ENCODE assay signal across 10 cellular contexts in the genomic region with DNA sequence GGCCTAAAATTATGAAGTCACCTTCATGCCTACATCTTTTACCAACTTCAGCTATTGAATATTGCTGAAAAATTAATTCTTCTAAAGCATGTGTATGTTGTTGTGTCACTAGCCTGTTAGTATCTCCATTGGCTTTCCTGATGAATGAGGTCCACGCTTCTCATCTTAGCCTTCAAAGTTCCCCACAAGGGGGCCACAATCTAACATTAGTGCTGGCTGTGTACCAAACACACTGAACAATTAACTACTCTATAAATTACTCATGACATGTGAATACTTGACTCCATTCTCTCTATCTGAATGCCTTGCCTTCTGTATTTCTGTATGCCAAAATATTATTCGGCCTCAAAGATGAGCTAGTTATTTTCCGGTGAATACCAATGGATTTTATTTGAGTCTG.
DNase-seq lines count a peak whose midpoint lies in the region; ATAC-seq, FAIRE-seq and TF ChIP-seq lines count a peak whose summit lies in the region.
"Had no signal": no experiment of that assay in that cellular context is flagged by ENCODE, and none has a peak within 500 bp of the region (broad histone marks: within the 10 kb centered on the region; RNA-seq: fewer than 3 reads in every experiment).

No MANE protein-coding gene starts in this region.

- no peak overlapping the region for H3K27ac Mint-ChIP-seq in type B pancreatic cell
- H3K27ac Mint-ChIP-seq: activated B cell treated with CpG ODN at 0.5 μM for 24 hours had no signal

- H3K4me1 Mint-ChIP-seq in type B pancreatic cell (ENCODE audit: unreplicated experiment), result peaks cover 5% of the 10 kb centered on the region
- H3K4me1 Mint-ChIP-seq: activated B cell treated with CpG ODN at 0.5 μM for 24 hours had no signal

- H3K4me3 ChIP-seq in mammary epithelial cell (replicated peaks in 1 of 3; ENCODE audit: insufficient read depth in 1 of 3, low read depth in 2 of 3, low read length in 3 of 3) (no peak overlapping the region), ovary (no peak overlapping the region), spleen (no peak overlapping the region)
- H3K4me3 ChIP-seq: lung had no signal

- peak; percentile 20 for DNase-seq in left cardiac atrium
- DNase-seq in Right ventricle myocardium superior, result no peak
- no peak for DNase-seq in HTR-8/SVneo (ENCODE audit: insufficient read length, low spot score)
- peak; percentile 63 for DNase-seq in mammary epithelial cell
- DNase-seq in type B pancreatic cell (ENCODE audit: extremely low spot score, unreplicated experiment), result no peak
- no peak for DNase-seq in activated CD4-positive, CD25-positive, alpha-beta regulatory T cell treated with anti-CD3 and anti-CD28 coated beads, Interleukin-2, amount 50 U/mL, for 72 hours
- DNase-seq in ovary, result no peak
- DNase-seq in spleen, result no peak
- DNase-seq: activated B cell treated with CpG ODN at 0.5 μM for 24 hours had no signal

- H3K27me3 ChIP-seq in mammary epithelial cell (ENCODE audit: insufficient read depth, low read length) (peaks cover 2% of the 10 kb centered on the region), ovary (no peaks in the 10 kb centered on the region), spleen (replicated peaks in 1 of 7) (no peaks in the 10 kb centered on the region)

- BruUV-seq in mammary epithelial cell (replicated peaks; lab: Mats Ljungman, UMichigan), result no TSS peak

- H3K9me3 Mint-ChIP-seq in type B pancreatic cell, result no peaks in the 10 kb centered on the region
- H3K9me3 Mint-ChIP-seq: activated B cell treated with CpG ODN at 0.5 μM for 24 hours had no signal

- intact Hi-C loops in left cardiac atrium (cut with DNase I), result no loop called here
- intact Hi-C loops in Right ventricle myocardium superior (cut with DNase I), result no loop called here
- intact Hi-C loops in mammary epithelial cell (cut with micrococcal nuclease), result loop anchor here (2.0 to 5.0 kb wide), 2 partner anchors 219 to 243 kb away; no protein-coding TSS in a partner anchor
- intact Hi-C loops in ovary (cut with DNase I), result no loop called here
- intact Hi-C loops in spleen (cut with DNase I; ENCODE audit: low total_unique reads), result no loop called here

- 3% methylated on average over 3 of the region's 3 CpGs for WGBS in mammary epithelial cell (ENCODE audit: low coverage, missing lambda C conversion rate)
- 70 to 82% (median 79%) methylated on average over 3 of the region's 3 CpGs for WGBS in ovary, 3 donors
- WGBS in spleen, 5 donors, result 65 to 81% (median 77%) methylated on average over 3 of the region's 3 CpGs

- no peaks in the 10 kb centered on the region for H3K4me1 ChIP-seq in mammary epithelial cell (ENCODE audit: insufficient read depth, low read length)
- no peaks in the 10 kb centered on the region for H3K4me1 ChIP-seq in ovary (ENCODE audit: insufficient read depth)
- no peaks in the 10 kb centered on the region for H3K4me1 ChIP-seq in spleen

- no peak overlapping the region for H2AFZ ChIP-seq in mammary epithelial cell (ENCODE audit: low read depth, low read length)

- H3K4me2 ChIP-seq in mammary epithelial cell (ENCODE audit: insufficient read depth, low read depth, low read length), result no peak overlapping the region

- in situ Hi-C loops in mammary epithelial cell (cut with MboI; ENCODE audit: low sequenced_read_pairs in 2 of 2), result no loop called here

- no peak for ATAC-seq in left cardiac atrium
- no peak for ATAC-seq in Right ventricle myocardium superior (ENCODE audit: poor library complexity)

- peak; percentile 42 to 48 for TF ChIP-seq CTCF in mammary epithelial cell (conservative IDR thresholded peaks at IDR 0.05 in 1 of 2, IDR thresholded peaks at IDR 0.05 in 1 of 2; ENCODE audit: extremely low read depth in 1 of 2, insufficient read depth in 1 of 2, low read depth in 1 of 2, low read length in 2 of 2)
- peak; percentile 61 for TF ChIP-seq CTCF in type B pancreatic cell (conservative IDR thresholded peaks at IDR 0.05)
- TF ChIP-seq CTCF in ovary (IDR thresholded peaks at IDR 0.05), result no peak
- peak in 1 of 11 experiments; percentile 8 for TF ChIP-seq CTCF in spleen (IDR thresholded peaks at IDR 0.05 in 8 of 11, conservative IDR thresholded peaks at IDR 0.05 in 3 of 11)

- H3K9ac ChIP-seq in mammary epithelial cell (ENCODE audit: insufficient read depth, low read length), result no peak overlapping the region

- H3K79me2 ChIP-seq in mammary epithelial cell (ENCODE audit: insufficient read depth, low read length), result no peaks in the 10 kb centered on the region

- TF ChIP-seq POLR2A in ovary (IDR thresholded peaks at IDR 0.05) (no peak), spleen (IDR thresholded peaks at IDR 0.05) (no peak)

- H3K27ac ChIP-seq in mammary epithelial cell (ENCODE audit: insufficient read depth, low read depth, low read length), result no peak overlapping the region
- no peak overlapping the region for H3K27ac ChIP-seq in ovary
- no peak overlapping the region for H3K27ac ChIP-seq in spleen

- no peak overlapping the region for H3K4me3 Mint-ChIP-seq in type B pancreatic cell
- H3K4me3 Mint-ChIP-seq: activated B cell treated with CpG ODN at 0.5 μM for 24 hours had no signal

- H4K20me1 ChIP-seq in mammary epithelial cell (ENCODE audit: insufficient read depth, low read length), result no peaks in the 10 kb centered on the region

- H3K36me3 ChIP-seq in mammary epithelial cell (ENCODE audit: insufficient read depth, low read length), result no peaks in the 10 kb centered on the region
- H3K36me3 ChIP-seq in ovary, result no peaks in the 10 kb centered on the region
- no peaks in the 10 kb centered on the region for H3K36me3 ChIP-seq in spleen

- no peak for TF ChIP-seq EP300 in ovary (IDR thresholded peaks at IDR 0.05)

- no peaks in the 10 kb centered on the region for H3K36me3 Mint-ChIP-seq in type B pancreatic cell

- CTCF ChIA-PET in mammary epithelial cell (lab: Charles Lee; ENCODE audit: low non-redundant PET), result interaction anchor here (0.6 to 0.7 kb wide), 2 partner anchors 218 to 1847 kb away, joined by 3 to 4 read pairs; no protein-coding TSS in a partner anchor

- H3K9me3 ChIP-seq in mammary epithelial cell (replicated peaks; ENCODE audit: insufficient read depth, low read length) (no peaks in the 10 kb centered on the region), ovary (no peaks in the 10 kb centered on the region), spleen (no peaks in the 10 kb centered on the region)

- H3K27me3 Mint-ChIP-seq in type B pancreatic cell, result no peaks in the 10 kb centered on the region
- H3K27me3 Mint-ChIP-seq: activated B cell treated with CpG ODN at 0.5 μM for 24 hours had no signal

- peak; percentile 73 for FAIRE-seq in HTR-8/SVneo (lab: Jason Lieb, UNC)

- dilution Hi-C loops in mammary epithelial cell (cut with HindIII; ENCODE audit: low sequenced_read_pairs), result no loop called here

Comparison
In these comparisons a context has a peak if more than half of its experiments do, and no peak if none do; other contexts are left out.
1. DNase-seq: peak in left cardiac atrium (single experiment) and mammary epithelial cell (single experiment); none in Right ventricle myocardium superior (single experiment), HTR-8/SVneo (single experiment), type B pancreatic cell (single experiment), activated CD4-positive, CD25-positive, alpha-beta regulatory T cell treated with anti-CD3 and anti-CD28 coated beads, Interleukin-2, amount 50 U/mL, for 72 hours (single experiment), ovary (0 of 5) and spleen (single experiment).
2. CTCF ChIP-seq: peak in mammary epithelial cell (2 of 2) and type B pancreatic cell (single experiment); none in ovary (0 of 3).